ENCODE assay signal across 10 cellular contexts in the genomic region with DNA sequence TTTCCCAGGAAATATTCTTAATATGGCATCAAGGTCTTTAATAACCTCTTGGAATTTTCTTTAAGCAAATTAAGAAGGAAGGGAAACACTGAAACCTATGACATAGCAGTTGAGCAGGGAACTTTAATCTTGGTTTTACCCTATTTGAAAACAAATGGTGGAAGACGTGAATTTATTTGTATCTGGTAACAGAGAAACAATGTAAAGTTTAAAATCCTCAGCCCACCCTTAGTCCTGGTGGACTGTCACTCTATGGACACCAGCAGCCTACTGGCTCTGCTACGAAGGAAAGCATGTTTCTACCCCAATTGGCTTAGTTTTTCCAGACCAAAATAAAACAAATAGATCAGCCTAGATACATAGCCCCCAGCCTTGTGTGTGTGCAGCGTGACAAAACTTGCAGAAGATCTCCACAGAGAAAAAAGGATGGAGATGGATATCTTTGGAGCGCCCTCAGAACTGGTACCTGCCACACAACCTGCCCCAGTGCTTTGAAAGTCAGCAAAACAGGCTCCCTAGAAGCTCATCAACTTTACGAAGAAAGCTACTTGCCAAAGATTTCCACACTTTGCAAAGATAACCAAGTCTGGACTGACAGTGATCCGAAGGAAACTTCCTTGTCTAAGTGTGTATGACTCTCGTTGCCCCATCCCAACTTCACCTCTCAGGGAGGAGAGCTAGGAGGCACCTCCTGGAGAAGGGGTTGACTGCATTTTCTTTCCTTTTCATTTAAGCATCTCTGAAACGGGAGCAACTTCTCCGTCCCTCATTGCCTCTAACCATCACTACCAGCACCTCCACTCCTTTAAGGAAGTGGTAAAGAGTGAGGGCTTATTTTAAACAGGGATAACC. TPM values are rescaled to one million over a fixed set of nuclear protein-coding genes. Genes with fewer than 3 reads are reported as not detected.
DNase-seq lines count a peak whose midpoint lies in the region; ATAC-seq and TF ChIP-seq lines count a peak whose summit lies in the region.
"Had no signal": no experiment of that assay in that cellular context is flagged by ENCODE, and none has a peak within 500 bp of the region (broad histone marks: within the 10 kb centered on the region; RNA-seq: fewer than 3 reads in every experiment).

No MANE protein-coding gene starts in this region.

- CTCF ChIA-PET in activated CD4-positive, alpha-beta T cell treated with anti-CD3 and anti-CD28 coated beads for 36 hours (lab: Charles Lee): interaction anchor here (0.8 kb wide), 1 partner anchor 362 kb away, joined by 3 read pairs; no protein-coding TSS in a partner anchor

- POLR2A ChIA-PET in activated CD4-positive, alpha-beta T cell treated with anti-CD3 and anti-CD28 coated beads for 36 hours (lab: Charles Lee): no interaction called here

- H3K4me1 Mint-ChIP-seq in CD14-positive monocyte: peaks cover 68% of the 10 kb centered on the region
- H3K4me1 Mint-ChIP-seq in activated CD4-positive, alpha-beta T cell treated with anti-CD3 and anti-CD28 coated beads for 36 hours: peaks cover 19% of the 10 kb centered on the region

- ATAC-seq in psoas muscle: no peak
- ATAC-seq in activated CD4-positive, alpha-beta T cell treated with anti-CD3 and anti-CD28 coated beads for 36 hours: no peak
- ATAC-seq in HG02938 (IDR thresholded peaks at IDR 0.05; ENCODE audit: unreplicated experiment): no peak

- DNase-seq in CD14-positive monocyte (ENCODE audit: low spot score) (no peak), Peyer's patch (no peak), fibroblast of mammary gland (ENCODE audit: low read depth) (no peak), psoas muscle (no peak), NCI-H524 (lab: John Stamatoyannopoulos, UW) (no peak), AG08395 (ENCODE audit: low spot score) (no peak)
- no peak for DNase-seq in activated CD4-positive, alpha-beta T cell treated with anti-CD3 and anti-CD28 coated beads for 36 hours
- DNase-seq: SW 1271 had no signal

- H3K9me3 ChIP-seq in Peyer's patch (no peaks in the 10 kb centered on the region), psoas muscle (no peaks in the 10 kb centered on the region)

- peak overlapping the region; percentile 97 to 99 for H3K4me3 Mint-ChIP-seq in CD14-positive monocyte
- no peak overlapping the region for H3K4me3 Mint-ChIP-seq in activated CD4-positive, alpha-beta T cell treated with anti-CD3 and anti-CD28 coated beads for 36 hours
- H3K4me3 Mint-ChIP-seq: activated naive CD8-positive, alpha-beta T cell had no signal

- peaks cover 89 to 90% of the 10 kb centered on the region in 2 donors for H3K36me3 Mint-ChIP-seq in CD14-positive monocyte
- no peaks in the 10 kb centered on the region for H3K36me3 Mint-ChIP-seq in activated CD4-positive, alpha-beta T cell treated with anti-CD3 and anti-CD28 coated beads for 36 hours (ENCODE audit: low read depth)

- no peak for TF ChIP-seq POLR2A in Peyer's patch (IDR thresholded peaks at IDR 0.05)

- H3K9me3 Mint-ChIP-seq in CD14-positive monocyte: peaks cover 0 to 8% (median 2%) of the 10 kb centered on the region in 7 donors
- H3K9me3 Mint-ChIP-seq in activated CD4-positive, alpha-beta T cell treated with anti-CD3 and anti-CD28 coated beads for 36 hours (ENCODE audit: low read depth): no peaks in the 10 kb centered on the region

- intact Hi-C loops in CD14-positive monocyte (cut with micrococcal nuclease) (no loop called here), psoas muscle (cut with DNase I) (loop anchor here (5.0 to 10.0 kb wide), 3 partner anchors 108 to 358 kb away; a partner anchor contains a TSS)
- intact Hi-C loops in activated CD4-positive, alpha-beta T cell treated with anti-CD3 and anti-CD28 coated beads for 36 hours (cut with DNase I, micrococcal nuclease): loop anchor here in 1 of 2 experiments (10.0 kb wide), 1 partner anchor 1388 kb away; the partner anchor contains the start of gene ARHGAP15

- H3K27ac ChIP-seq in Peyer's patch: peak overlapping the region; percentile 67 to 93 (median 86)
- H3K27ac ChIP-seq in psoas muscle: peak overlapping the region; percentile 96

- no peaks in the 10 kb centered on the region for H3K27me3 Mint-ChIP-seq in CD14-positive monocyte (ENCODE audit: low read depth in 3 of 3)
- H3K27me3 Mint-ChIP-seq in activated CD4-positive, alpha-beta T cell treated with anti-CD3 and anti-CD28 coated beads for 36 hours: peaks cover 50% of the 10 kb centered on the region

- H3K4me3 ChIP-seq in Peyer's patch (peak overlapping the region in 2 of 4 donors; percentile 39 to 59), fibroblast of mammary gland (ENCODE audit: control insufficient read depth, low read depth, low read length) (peak overlapping the region; percentile 10), psoas muscle (peak overlapping the region; percentile 89)

- 21 to 41% (median 24%) methylated on average over 9 of the region's 9 CpGs for WGBS in psoas muscle, 3 donors

- H3K36me3 ChIP-seq in Peyer's patch: no peaks in the 10 kb centered on the region
- no peaks in the 10 kb centered on the region for H3K36me3 ChIP-seq in psoas muscle (ENCODE audit: insufficient read depth in 1 of 2, low read depth in 1 of 2)

- H3K27me3 ChIP-seq in Peyer's patch (no peaks in the 10 kb centered on the region), psoas muscle (ENCODE audit: insufficient read depth in 3 of 3, low read length in 2 of 3) (no peaks in the 10 kb centered on the region)

- TF ChIP-seq CTCF in CD14-positive monocyte (IDR thresholded peaks at IDR 0.05) (no peak), Peyer's patch (IDR thresholded peaks at IDR 0.05) (no peak), fibroblast of mammary gland (conservative IDR thresholded peaks at IDR 0.05; ENCODE audit: control insufficient read depth, insufficient read depth, low read depth, low read length) (no peak), psoas muscle (IDR thresholded peaks at IDR 0.05) (no peak)

- peak overlapping the region in 6 of 7 donors; percentile 97 to 100 (median 98) for H3K27ac Mint-ChIP-seq in CD14-positive monocyte
- no peak overlapping the region for H3K27ac Mint-ChIP-seq in activated CD4-positive, alpha-beta T cell treated with anti-CD3 and anti-CD28 coated beads for 36 hours
- H3K27ac Mint-ChIP-seq: activated naive CD8-positive, alpha-beta T cell had no signal

- H3K4me1 ChIP-seq in Peyer's patch (peaks cover 0 to 11% (median 0%) of the 10 kb centered on the region in 4 donors), psoas muscle (peaks cover 46% of the 10 kb centered on the region)

RNA-seq across cellular contexts. Expression of gene ZEB2, which starts 7.3 kb away (rescaled TPM):
- 10 to 100 TPM; 76.8 to 93.8 TPM for polyA plus RNA-seq in CD14-positive monocyte
- total RNA-seq in Peyer's patch: 100 to 1,000 TPM in 1 of 4 donors, 10 to 100 TPM in 3; 12.4 to 149 (median 29.9) TPM
- 10 to 100 TPM; 23.3 to 48.7 (median 37.9) TPM for total RNA-seq in psoas muscle
- polyA plus RNA-seq in psoas muscle: 10 to 100 TPM; 11.6 to 18.1 (median 11.7) TPM
- 1 to 10 TPM; 7.0 to 7.5 TPM for total RNA-seq in activated CD4-positive, alpha-beta T cell treated with anti-CD3 and anti-CD28 coated beads for 36 hours

Comparison
In these comparisons a context has a peak if more than half of its experiments do, and no peak if none do; other contexts are left out.
1. intact Hi-C loops: an anchor here in psoas muscle (5.0 to 10.0 kb wide); none called in CD14-positive monocyte.